3 cellular contexts compared by ENCODE assay signal in the genomic region with DNA sequence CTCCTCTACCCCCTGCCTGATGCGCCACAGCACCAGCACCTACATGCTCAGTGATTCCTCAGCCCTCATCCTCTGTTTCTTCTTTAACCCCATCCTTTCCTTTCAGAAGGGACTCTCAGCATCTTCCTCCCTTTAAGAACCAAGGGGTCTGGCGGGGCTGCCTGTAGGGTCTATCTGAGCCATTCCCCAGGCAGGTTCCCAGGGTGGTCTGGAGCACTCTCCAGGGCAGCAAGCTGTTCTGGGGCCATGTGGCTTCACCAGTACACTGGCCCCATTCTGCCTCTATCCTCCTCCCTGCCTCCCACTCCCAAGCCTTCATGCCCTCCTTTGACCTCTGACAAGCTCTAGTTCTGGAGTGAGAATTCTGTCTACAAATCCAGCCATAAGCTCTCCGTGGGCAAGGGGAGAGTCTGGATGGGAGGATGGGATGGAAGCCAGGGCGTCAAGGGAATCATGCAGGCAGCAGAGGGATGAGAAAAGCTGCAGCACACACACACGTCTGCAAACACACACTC.
TF ChIP-seq lines count a peak whose summit lies in the region.

No MANE protein-coding gene starts in this region.

TF ChIP-seq in HEK293, 187 proteins besides CTCF, POLR2A, EP300 and RAD21:
- TF ChIP-seq ZFHX2 (tag by site-specific recombination; conservative IDR thresholded peaks at IDR 0.05) (0 out of 2 replicates have a peak, but pooled peaks have one; percentile 6), EGR2 (tag by site-specific recombination; IDR thresholded peaks at IDR 0.05; ENCODE audit: low read depth) (peak; percentile 19; the same call in 1 of the 2 replicates), ZNF626 (tag by site-specific recombination; IDR thresholded peaks at IDR 0.05) (no peak)

TF ChIP-seq in IMR-90, 13 proteins besides CTCF, POLR2A, EP300 and RAD21:
- TF ChIP-seq MAZ (IDR thresholded peaks at IDR 0.05; ENCODE audit: borderline replicate concordance, low read depth, low read length) (no peak), CEBPB (IDR thresholded peaks at IDR 0.05; ENCODE audit: low read depth, low read length) (no peak), CHD1 (IDR thresholded peaks at IDR 0.05; ENCODE audit: low read depth, low read length) (no peak), FOS (IDR thresholded peaks at IDR 0.05; ENCODE audit: low read depth, low read length) (no peak), RCOR1 (IDR thresholded peaks at IDR 0.05; ENCODE audit: insufficient replicate concordance, low read length) (no peak), MAFK (IDR thresholded peaks at IDR 0.05; ENCODE audit: low read depth, low read length) (no peak), MXI1 (IDR thresholded peaks at IDR 0.05; ENCODE audit: borderline replicate concordance, low read depth, low read length) (no peak), BHLHE40 (IDR thresholded peaks at IDR 0.05; ENCODE audit: low read depth, low read length) (no peak), NFE2L2 (IDR thresholded peaks at IDR 0.05; ENCODE audit: low read depth, low read length) (no peak), SMC3 (IDR thresholded peaks at IDR 0.05; ENCODE audit: low read depth, low read length) (no peak), RFX5 (IDR thresholded peaks at IDR 0.05; ENCODE audit: low read depth, low read length) (no peak)
- TF ChIP-seq, protein P1, sequence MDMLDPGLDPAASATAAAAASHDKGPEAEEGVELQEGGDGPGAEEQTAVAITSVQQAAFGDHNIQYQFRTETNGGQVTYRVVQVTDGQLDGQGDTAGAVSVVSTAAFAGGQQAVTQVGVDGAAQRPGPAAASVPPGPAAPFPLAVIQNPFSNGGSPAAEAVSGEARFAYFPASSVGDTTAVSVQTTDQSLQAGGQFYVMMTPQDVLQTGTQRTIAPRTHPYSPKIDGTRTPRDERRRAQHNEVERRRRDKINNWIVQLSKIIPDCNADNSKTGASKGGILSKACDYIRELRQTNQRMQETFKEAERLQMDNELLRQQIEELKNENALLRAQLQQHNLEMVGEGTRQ (IDR thresholded peaks at IDR 0.05; ENCODE audit: low read depth, low read length) = no peak
- TF ChIP-seq, protein P2, sequence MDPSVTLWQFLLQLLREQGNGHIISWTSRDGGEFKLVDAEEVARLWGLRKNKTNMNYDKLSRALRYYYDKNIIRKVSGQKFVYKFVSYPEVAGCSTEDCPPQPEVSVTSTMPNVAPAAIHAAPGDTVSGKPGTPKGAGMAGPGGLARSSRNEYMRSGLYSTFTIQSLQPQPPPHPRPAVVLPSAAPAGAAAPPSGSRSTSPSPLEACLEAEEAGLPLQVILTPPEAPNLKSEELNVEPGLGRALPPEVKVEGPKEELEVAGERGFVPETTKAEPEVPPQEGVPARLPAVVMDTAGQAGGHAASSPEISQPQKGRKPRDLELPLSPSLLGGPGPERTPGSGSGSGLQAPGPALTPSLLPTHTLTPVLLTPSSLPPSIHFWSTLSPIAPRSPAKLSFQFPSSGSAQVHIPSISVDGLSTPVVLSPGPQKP (IDR thresholded peaks at IDR 0.05; ENCODE audit: borderline replicate concordance, low read depth, low read length) = no peak
TF ChIP-seq in IMR-90: peak in this region for 0.

TF ChIP-seq in H1, 55 proteins besides CTCF, POLR2A, EP300 and RAD21:
- TF ChIP-seq FOSL1 (IDR thresholded peaks at IDR 0.05; ENCODE audit: insufficient read depth, low read depth, low read length) (no peak), HDAC2 (IDR thresholded peaks at IDR 0.05; ENCODE audit: borderline replicate concordance in 1 of 2, low read depth in 2 of 2, low read length in 2 of 2) (no peak), E2F6 (IDR thresholded peaks at IDR 0.05) (no peak), EZH2 (IDR thresholded peaks at IDR 0.05; ENCODE audit: low read depth, low read length, severe bottlenecking) (no peak), PHF8 (conservative IDR thresholded peaks at IDR 0.05; ENCODE audit: low read depth, low read length) (no peak), CTBP2 (IDR thresholded peaks at IDR 0.05; ENCODE audit: borderline replicate concordance, insufficient read depth, insufficient read length, low read length) (no peak), CHD2 (IDR thresholded peaks at IDR 0.05; ENCODE audit: low read length) (no peak), TAF7 (optimal IDR thresholded peaks at IDR 0.05; ENCODE audit: borderline replicate concordance, low read depth, low read length) (no peak), SP1 (IDR thresholded peaks at IDR 0.05; ENCODE audit: low read depth, low read length) (no peak), CBX5 (IDR thresholded peaks at IDR 0.05; ENCODE audit: low read depth, low read length) (no peak)
- TF ChIP-seq, protein P3, sequence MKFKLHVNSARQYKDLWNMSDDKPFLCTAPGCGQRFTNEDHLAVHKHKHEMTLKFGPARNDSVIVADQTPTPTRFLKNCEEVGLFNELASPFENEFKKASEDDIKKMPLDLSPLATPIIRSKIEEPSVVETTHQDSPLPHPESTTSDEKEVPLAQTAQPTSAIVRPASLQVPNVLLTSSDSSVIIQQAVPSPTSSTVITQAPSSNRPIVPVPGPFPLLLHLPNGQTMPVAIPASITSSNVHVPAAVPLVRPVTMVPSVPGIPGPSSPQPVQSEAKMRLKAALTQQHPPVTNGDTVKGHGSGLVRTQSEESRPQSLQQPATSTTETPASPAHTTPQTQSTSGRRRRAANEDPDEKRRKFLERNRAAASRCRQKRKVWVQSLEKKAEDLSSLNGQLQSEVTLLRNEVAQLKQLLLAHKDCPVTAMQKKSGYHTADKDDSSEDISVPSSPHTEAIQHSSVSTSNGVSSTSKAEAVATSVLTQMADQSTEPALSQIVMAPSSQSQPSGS (IDR thresholded peaks at IDR 0.05; ENCODE audit: low read length) = no peak
